In genomic region chr12:11171953-11172675, GRCh38 we compare ENCODE assay signal across 8 cellular contexts. TPM values are rescaled to one million over a fixed set of nuclear protein-coding genes. Genes with fewer than 3 reads are reported as not detected.
DNase-seq lines count a peak whose midpoint lies in the region; ATAC-seq, FAIRE-seq and TF ChIP-seq lines count a peak whose summit lies in the region.

No MANE protein-coding gene starts in this region.

- no peak for ATAC-seq in HG02678 (IDR thresholded peaks at IDR 0.05; ENCODE audit: unreplicated experiment)

- H3K9ac ChIP-seq in GM23248: peak overlapping the region; percentile 89

- H3K9me3 ChIP-seq in AG04450 (ENCODE audit: control insufficient read depth, insufficient read depth, low read length) (no peaks in the 10 kb centered on the region; the same call in 1 of the 2 replicates), GM23248 (ENCODE audit: low read depth) (no peaks in the 10 kb centered on the region), SJCRH30 (replicated peaks) (no peaks in the 10 kb centered on the region), osteoblast (ENCODE audit: low read depth, low read length) (no peaks in the 10 kb centered on the region)

- H2AFZ ChIP-seq in GM23248 (peak overlapping the region; percentile 96), osteoblast (ENCODE audit: low read length) (peak overlapping the region; percentile 95)

- H3K4me3 ChIP-seq in AG04450 (ENCODE audit: low read depth, low read length) (peak overlapping the region; percentile 94), GM23248 (peak overlapping the region; percentile 88), SJCRH30 (peak overlapping the region; percentile 98), osteoblast (ENCODE audit: insufficient read depth, low read length) (peak overlapping the region; percentile 93)

- in situ Hi-C loops in GM23248 (cut with MboI): no loop called here

- POLR2A ChIA-PET in AG04450 (lab: Yijun Ruan, JAX): interaction anchor here (0.6 to 1.6 kb wide), 7 partner anchors 9 to 449 kb away, joined by 3 to 7 read pairs (median 5); partner anchors contain the start of gene YBX3

- H3K27ac ChIP-seq in AG04450 (ENCODE audit: low read depth, low read length) (no peak overlapping the region), GM23248 (peak overlapping the region; percentile 83), SJCRH30 (peak overlapping the region; percentile 99), epithelial cell of prostate (peak overlapping the region; percentile 96), osteoblast (ENCODE audit: low read depth, low read length) (peak overlapping the region; percentile 91)

- 2% methylated on average over 10 of the region's 10 CpGs for WGBS in GM23248 (ENCODE audit: low coverage in 1 of 2, low lambda C conversion rate in 2 of 2, missing lambda C conversion rate in 2 of 2), 2 experiments

- H3K4me2 ChIP-seq in GM23248 (ENCODE audit: unreplicated experiment): peak overlapping the region; percentile 98
- H3K4me2 ChIP-seq in osteoblast (ENCODE audit: insufficient read depth, low read length): peak overlapping the region; percentile 97

- H3K4me1 ChIP-seq in GM23248 (ENCODE audit: insufficient read depth): peaks cover 20% of the 10 kb centered on the region
- no peaks in the 10 kb centered on the region for H3K4me1 ChIP-seq in SJCRH30
- H3K4me1 ChIP-seq in osteoblast (ENCODE audit: insufficient read depth, low read length): peaks cover 18% of the 10 kb centered on the region

- peaks cover 8% of the 10 kb centered on the region; the same call in 1 of the 2 replicates for H3F3A ChIP-seq in GM23248 (ENCODE audit: insufficient read depth)

- H3K9me2 ChIP-seq in GM23248 (ENCODE audit: insufficient read depth): no peaks in the 10 kb centered on the region

- CTCF ChIA-PET in AG04450 (lab: Charles Lee): interaction anchor here (1.3 to 2.2 kb wide), 5 partner anchors 27 to 422 kb away, joined by 3 to 7 read pairs (median 5); no protein-coding TSS in a partner anchor

- TF ChIP-seq CTCF in AG04450 (IDR thresholded peaks at IDR 0.05; ENCODE audit: low read depth, low read length) (no peak), osteoblast (IDR thresholded peaks at IDR 0.05; ENCODE audit: extremely low read depth, low read depth, low read length) (no peak), D721Med (IDR thresholded peaks at IDR 0.05; ENCODE audit: insufficient read depth, missing control alignments) (no peak)

- H3K79me2 ChIP-seq in GM23248 (ENCODE audit: insufficient read depth) (peaks cover 92% of the 10 kb centered on the region), osteoblast (ENCODE audit: insufficient read depth, low read length) (peaks cover 89% of the 10 kb centered on the region)

- FAIRE-seq in D721Med (lab: Jason Lieb, UNC): no peak

- no peak for DNase-seq in AG04450 (ENCODE audit: low read depth, low spot score)
- DNase-seq in GM23248: peak; percentile 56
- peak; percentile 16 to 56 for DNase-seq in SJCRH30
- no peak for DNase-seq in epithelial cell of prostate (ENCODE audit: low read depth, low spot score)
- DNase-seq in osteoblast (ENCODE audit: insufficient read length, low spot score, missing footprints): peak; percentile 27
- no peak for DNase-seq in D721Med (ENCODE audit: insufficient read length, low spot score)
- no peak for DNase-seq in 8988T

- no peaks in the 10 kb centered on the region; the same call in 1 of the 2 replicates for H4K20me1 ChIP-seq in GM23248 (ENCODE audit: insufficient read depth)
- H4K20me1 ChIP-seq in osteoblast (ENCODE audit: insufficient read depth, low read length): peaks cover 27% of the 10 kb centered on the region

- H3K27me3 ChIP-seq in AG04450 (ENCODE audit: control insufficient read depth, insufficient read depth, low read length): no peaks in the 10 kb centered on the region
- H3K27me3 ChIP-seq in GM23248 (replicated peaks; ENCODE audit: insufficient read depth): no peaks in the 10 kb centered on the region
- no peaks in the 10 kb centered on the region for H3K27me3 ChIP-seq in SJCRH30
- no peaks in the 10 kb centered on the region for H3K27me3 ChIP-seq in osteoblast (ENCODE audit: insufficient read depth, low read length)

- H3K36me3 ChIP-seq in GM23248 (ENCODE audit: low read depth) (no peaks in the 10 kb centered on the region), SJCRH30 (peaks cover 11% of the 10 kb centered on the region), osteoblast (ENCODE audit: insufficient read depth, low read length) (no peaks in the 10 kb centered on the region)

RNA-seq across cellular contexts. Expression of gene SMIM10L1, which starts 1.1 kb away (rescaled TPM):
- polyA plus RNA-seq in AG04450 (2011; rRNA removed) (4.8 and 6.4 TPM in 2 replicates), GM23248 (2016; fragmentation: Nextera tagmentation; extraction: Ambion mirVana) (15.8 and 16.6 TPM in 2 replicates)
- 1.7 and 2.3 TPM in 2 replicates for polyA minus RNA-seq in AG04450 (2011; rRNA and poly(A)+ RNA removed)
- 6.2 and 10.2 TPM in 2 replicates for total RNA-seq in GM23248 (2014; rRNA removed; shearing (Covaris generic))
- 9.8 and 10.9 TPM in 2 replicates for total RNA-seq in SJCRH30 (2014; rRNA removed; shearing (Covaris generic))
- total RNA-seq in osteoblast: 6.8 and 6.9 TPM in 2 replicates

RNA-seq across cellular contexts. Expression of gene TAS2R42, which starts 14.6 kb away (rescaled TPM):
- polyA plus RNA-seq in AG04450 (2011; rRNA removed) (not detected in 2 replicates), GM23248 (2016; fragmentation: Nextera tagmentation; extraction: Ambion mirVana) (not detected in 2 replicates)
- not detected in 2 replicates for polyA minus RNA-seq in AG04450 (2011; rRNA and poly(A)+ RNA removed)
- not detected in 2 replicates for total RNA-seq in GM23248 (2014; rRNA removed; shearing (Covaris generic))
- total RNA-seq in SJCRH30 (2014; rRNA removed; shearing (Covaris generic)): not detected in 2 replicates
- total RNA-seq in osteoblast: not detected in 2 replicates

RNA-seq across cellular contexts. Expression of gene TAS2R30, which starts 37.7 kb away (rescaled TPM):
- 0.07 TPM in 1 of 2 replicates, not detected in the other for polyA plus RNA-seq in AG04450 (2011; rRNA removed)
- polyA minus RNA-seq in AG04450 (2011; rRNA and poly(A)+ RNA removed): 3.8 and 7.8 TPM in 2 replicates
- total RNA-seq in GM23248 (2014; rRNA removed; shearing (Covaris generic)): 0.13 and 0.32 TPM in 2 replicates
- not detected in 2 replicates for polyA plus RNA-seq in GM23248 (2016; fragmentation: Nextera tagmentation; extraction: Ambion mirVana)
- 1.7 and 3.6 TPM in 2 replicates for total RNA-seq in SJCRH30 (2014; rRNA removed; shearing (Covaris generic))
- 8.3 and 9.7 TPM in 2 replicates for total RNA-seq in osteoblast

Comparison
In these comparisons a context has a peak if more than half of its experiments do, and no peak if none do; other contexts are left out.
1. DNase-seq: peak in GM23248 (single experiment), SJCRH30 (2 of 2) and osteoblast (single experiment); none in AG04450 (single experiment), epithelial cell of prostate (single experiment), D721Med (single experiment) and 8988T (single experiment).
2. Peak in every context shown above with its lines, with median percentiles within 50 percentile points of each other: H3K4me3 ChIP-seq.